In genomic region chr6:21597243-21597682, GRCh38 we compare ENCODE assay signal across 8 cellular contexts. TPM values are rescaled to one million over a fixed set of nuclear protein-coding genes. Genes with fewer than 3 reads are reported as not detected.
DNase-seq lines count a peak whose midpoint lies in the region; ATAC-seq, FAIRE-seq and TF ChIP-seq lines count a peak whose summit lies in the region.

No MANE protein-coding gene starts in this region.

- BruUV-seq in Calu3 (replicated peaks; lab: Mats Ljungman, UMichigan): no TSS peak
- BruUV-seq in Panc1 (replicated peaks; lab: Mats Ljungman, UMichigan): no TSS peak

- H3K27ac ChIP-seq in Panc1 (ENCODE audit: low read length) (peak overlapping the region; percentile 98), parathyroid adenoma (peak overlapping the region; percentile 94)

- H3K36me3 ChIP-seq in Panc1 (ENCODE audit: control insufficient read depth, insufficient read depth, low read length) (peaks cover 22% of the 10 kb centered on the region), parathyroid adenoma (ENCODE audit: control insufficient read depth, insufficient read depth, low read length) (no peaks in the 10 kb centered on the region)

- no peak for FAIRE-seq in HTR-8/SVneo (lab: Jason Lieb, UNC)

- no peaks in the 10 kb centered on the region for H3K27me3 Mint-ChIP-seq in Calu3 (ENCODE audit: unreplicated experiment)

- peak overlapping the region; percentile 95 to 96 for H3K4me3 ChIP-seq in Panc1 (ENCODE audit: low read depth in 2 of 2, low read length in 2 of 2)
- H3K4me3 ChIP-seq in epithelial cell of proximal tubule (ENCODE audit: low read depth, low read length): peak overlapping the region; percentile 91
- H3K4me3 ChIP-seq in parathyroid adenoma (ENCODE audit: low read depth, low read length): peak overlapping the region; percentile 72

- ATAC-seq in Panc1: no peak
- ATAC-seq in HG03025 (IDR thresholded peaks at IDR 0.05; ENCODE audit: low FRiP score, unreplicated experiment): no peak

- no peak overlapping the region for H3K9ac ChIP-seq in parathyroid adenoma

- H3K27me3 ChIP-seq in Panc1 (ENCODE audit: control insufficient read depth, insufficient read depth, low read length): no peaks in the 10 kb centered on the region
- no peaks in the 10 kb centered on the region for H3K27me3 ChIP-seq in parathyroid adenoma (ENCODE audit: control insufficient read depth, insufficient read depth, low read length)

- H3K9me3 Mint-ChIP-seq in Calu3 (ENCODE audit: low read depth, unreplicated experiment): no peaks in the 10 kb centered on the region

- TF ChIP-seq CTCF in Calu3 (IDR thresholded peaks at IDR 0.05; ENCODE audit: unreplicated experiment) (peak; percentile 1), Panc1 (IDR thresholded peaks at IDR 0.05) (peak; percentile 35; the same call in 1 of the 2 replicates), epithelial cell of proximal tubule (conservative IDR thresholded peaks at IDR 0.05; ENCODE audit: low read depth, low read length) (no peak), parathyroid adenoma (IDR thresholded peaks at IDR 0.05) (no peak)

- peaks cover 17% of the 10 kb centered on the region for H3K36me3 Mint-ChIP-seq in Calu3 (ENCODE audit: insufficient read depth, unreplicated experiment)

- H3K9me3 ChIP-seq in Panc1 (ENCODE audit: control insufficient read depth, insufficient read depth, low read depth, low read length): no peaks in the 10 kb centered on the region
- no peaks in the 10 kb centered on the region for H3K9me3 ChIP-seq in parathyroid adenoma (ENCODE audit: control insufficient read depth, low read length)

- H3K4me1 ChIP-seq in Panc1 (ENCODE audit: control insufficient read depth, insufficient read depth, low read length) (peaks cover 31% of the 10 kb centered on the region), parathyroid adenoma (no peaks in the 10 kb centered on the region)

- peak overlapping the region; percentile 67 for H2AFZ ChIP-seq in parathyroid adenoma

- CTCF ChIA-PET in Calu3 (lab: Charles Lee) (interaction anchor here (0.6 to 1.5 kb wide), 4 partner anchors 8 to 1108 kb away, joined by 3 to 6 read pairs (median 4); no protein-coding TSS in a partner anchor), Panc1 (lab: Charles Lee) (interaction anchor here (0.8 kb wide), 1 partner anchor 1275 kb away, joined by 6 read pairs; no protein-coding TSS in a partner anchor)

- H3K4me3 Mint-ChIP-seq in Calu3 (ENCODE audit: low read depth, unreplicated experiment): no peak overlapping the region

- DNase-seq in Calu3 (no peak), Panc1 (ENCODE audit: low read depth, low spot score) (no peak), epithelial cell of proximal tubule (ENCODE audit: low read depth) (no peak), HTR-8/SVneo (ENCODE audit: insufficient read length, low spot score) (no peak), DMS79 treated with DMSO at 0.1 percent for 48 hours (lab: John Stamatoyannopoulos, UW) (no peak), anterior cingulate cortex (lab: John Stamatoyannopoulos, UW) (no peak)

- intact Hi-C loops in Calu3 (cut with micrococcal nuclease; ENCODE audit: unreplicated experiment): loop anchor here (1.0 to 10.0 kb wide), 14 partner anchors 50 to 1309 kb away; no protein-coding TSS in a partner anchor
- intact Hi-C loops in Panc1 (cut with micrococcal nuclease; ENCODE audit: unreplicated experiment): loop anchor here (5.0 to 10.0 kb wide), 4 partner anchors 145 to 545 kb away; no protein-coding TSS in a partner anchor

- H3K79me2 ChIP-seq in parathyroid adenoma: no peaks in the 10 kb centered on the region

- peaks cover 11% of the 10 kb centered on the region for H3K4me1 Mint-ChIP-seq in Calu3 (ENCODE audit: low read depth, unreplicated experiment)

- in situ Hi-C loops in Panc1 (cut with HindIII; ENCODE audit: low pct_unique_long_range_greater_than_20kb, low sequenced_read_pairs): no loop called here

- H3K27ac Mint-ChIP-seq in Calu3 (ENCODE audit: unreplicated experiment): no peak overlapping the region

- H3K4me2 ChIP-seq in parathyroid adenoma (ENCODE audit: low read length): peak overlapping the region; percentile 98

- POLR2A ChIA-PET in Panc1 (lab: Charles Lee): no interaction called here

RNA-seq across cellular contexts. Expression of gene SOX4, which starts 3.7 kb away (rescaled TPM):
- total RNA-seq in Calu3 (2022) (109 and 120 TPM in 2 replicates), Panc1 (2021; ENCODE audit: unreplicated experiment) (71.9 TPM), epithelial cell of proximal tubule (59.8 and 105 TPM in 2 replicates)
- 51.6 TPM for polyA plus RNA-seq in Panc1 (2012; ENCODE audit: insufficient read length)

Comparison
In these comparisons a context has a peak if more than half of its experiments do, and no peak if none do; other contexts are left out.
1. CTCF ChIP-seq: peak in Calu3 (single experiment) and Panc1 (single experiment); none in epithelial cell of proximal tubule (single experiment) and parathyroid adenoma (single experiment).
2. Peak in every context shown above with its lines, with median percentiles within 50 percentile points of each other: H3K4me3 ChIP-seq.